In the genomic region with DNA sequence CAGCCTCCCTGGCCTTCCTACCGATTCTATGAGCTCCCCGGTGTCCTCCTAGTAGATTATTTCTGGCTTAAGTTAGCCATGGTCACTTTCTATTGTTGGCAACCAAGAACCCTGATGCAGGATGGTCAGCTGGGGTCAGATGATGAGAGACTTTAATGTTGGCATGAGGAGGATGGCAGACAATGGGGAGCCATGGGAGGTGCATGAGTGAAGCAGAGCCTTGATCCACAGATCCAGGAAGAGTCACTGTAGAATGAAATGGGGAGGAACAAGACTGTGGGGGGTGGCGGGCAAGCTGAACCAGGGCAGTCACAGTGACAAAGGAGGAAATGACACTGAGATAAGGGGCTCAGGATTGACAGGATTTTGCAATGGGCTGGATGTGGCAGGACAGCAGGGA, we compare ENCODE assay signal across 25 cellular contexts.
DNase-seq lines count a peak whose midpoint lies in the region; ATAC-seq, FAIRE-seq and TF ChIP-seq lines count a peak whose summit lies in the region.
"Had no signal": no experiment of that assay in that cellular context is flagged by ENCODE, and none has a peak within 500 bp of the region (broad histone marks: within the 10 kb centered on the region; RNA-seq: fewer than 3 reads in every experiment).

No MANE protein-coding gene starts in this region.

- H3K27ac Mint-ChIP-seq in astrocyte (ENCODE audit: unreplicated experiment) (peak overlapping the region; percentile 2), MCF 10A (ENCODE audit: low read depth, unreplicated experiment) (no peak overlapping the region)
- H3K27ac Mint-ChIP-seq: CD8-positive, alpha-beta T cell had no signal

- TF ChIP-seq RAD21 in SK-N-SH (IDR thresholded peaks at IDR 0.05; ENCODE audit: low read length): no peak

- POLR2A ChIA-PET in SK-N-SH (lab: Yijun Ruan, JAX): no interaction called here
- POLR2A ChIA-PET in MCF 10A (lab: Yijun Ruan, JAX): interaction anchor here (0.6 kb wide), 2 partner anchors 235 to 433 kb away, joined by 4 to 5 read pairs; no protein-coding TSS in a partner anchor

- DNase-seq in SK-N-SH (no peak), SIG-M5 (lab: John Stamatoyannopoulos, UW) (peak; percentile 1), astrocyte (ENCODE audit: low read depth) (no peak), AG08395 (ENCODE audit: low spot score) (no peak), MCF 10A (ENCODE audit: unreplicated experiment) (no peak), Karpas-422 (no peak), amygdala (lab: John Stamatoyannopoulos, UW) (no peak)
- DNase-seq: BE2C; CD8-positive, alpha-beta T cell; DND-41; GM23248; NCI-H1092; NCI-H146; NCI-H2081; NCI-H774; T-helper 2 cell had no signal

- H3K4me2 ChIP-seq in SK-N-SH (no peak overlapping the region), astrocyte (ENCODE audit: low read length) (no peak overlapping the region), Karpas-422 (ENCODE audit: low read depth, low read length, poor library complexity, severe bottlenecking) (no peak overlapping the region)

- H3K27me3 ChIP-seq in SK-N-SH (ENCODE audit: insufficient read depth) (no peaks in the 10 kb centered on the region), astrocyte (ENCODE audit: insufficient read depth, low read length) (peaks cover 6% of the 10 kb centered on the region), Karpas-422 (ENCODE audit: low read length) (no peaks in the 10 kb centered on the region)
- H3K27me3 ChIP-seq: BE2C had no signal

- H3K4me1 ChIP-seq in SK-N-SH (ENCODE audit: control insufficient read depth in 1 of 2, insufficient read depth in 2 of 2, low read depth in 1 of 2, low read length in 1 of 2) (peaks cover 0 to 4% of the 10 kb centered on the region in 2 experiments; a peak in 1 of 4 replicates), astrocyte (ENCODE audit: insufficient read depth, low read length) (no peaks in the 10 kb centered on the region), Karpas-422 (ENCODE audit: low read length) (no peaks in the 10 kb centered on the region; the same call in 1 of the 2 replicates)
- H3K4me1 ChIP-seq: BE2C had no signal

- no peaks in the 10 kb centered on the region for H3F3A ChIP-seq in SK-N-SH (replicated peaks; ENCODE audit: insufficient read depth)

- CTCF ChIA-PET in SK-N-SH (lab: Yijun Ruan, JAX) (interaction anchor here (0.9 to 1.5 kb wide), 4 partner anchors 11 to 1115 kb away, joined by 3 to 4 read pairs (median 3); no protein-coding TSS in a partner anchor), MCF 10A (lab: Yijun Ruan, JAX) (no interaction called here)

- no peaks in the 10 kb centered on the region for H3K79me2 ChIP-seq in SK-N-SH (ENCODE audit: insufficient read depth)
- no peaks in the 10 kb centered on the region for H3K79me2 ChIP-seq in astrocyte (ENCODE audit: insufficient read depth, low read length)
- H3K79me2 ChIP-seq in Karpas-422 (ENCODE audit: low read length): no peaks in the 10 kb centered on the region

- H3K9me2 ChIP-seq in SK-N-SH: no peaks in the 10 kb centered on the region
- H3K9me2 ChIP-seq in Karpas-422 (replicated peaks; ENCODE audit: insufficient read depth, low read length): no peaks in the 10 kb centered on the region

- H3K36me3 ChIP-seq in SK-N-SH (replicated peaks in 1 of 2; ENCODE audit: control insufficient read depth in 1 of 2, insufficient read depth in 2 of 2, low read length in 1 of 2) (no peaks in the 10 kb centered on the region), astrocyte (ENCODE audit: insufficient read depth, low read length) (no peaks in the 10 kb centered on the region), Karpas-422 (ENCODE audit: insufficient read depth, low read length) (no peaks in the 10 kb centered on the region)
- H3K36me3 ChIP-seq: BE2C had no signal

- no peaks in the 10 kb centered on the region for H3K36me3 Mint-ChIP-seq in astrocyte (ENCODE audit: low read depth, unreplicated experiment)
- no peaks in the 10 kb centered on the region for H3K36me3 Mint-ChIP-seq in MCF 10A (ENCODE audit: insufficient read depth, unreplicated experiment)
- H3K36me3 Mint-ChIP-seq: CD8-positive, alpha-beta T cell; IgD-negative memory B cell had no signal

- TF ChIP-seq CTCF in SK-N-SH (IDR thresholded peaks at IDR 0.05): no peak
- TF ChIP-seq CTCF in astrocyte (IDR thresholded peaks at IDR 0.05; ENCODE audit: insufficient read depth, low read depth, low read length): no peak
- TF ChIP-seq CTCF in MCF 10A (IDR thresholded peaks at IDR 0.05; ENCODE audit: unreplicated experiment): no peak

- H3K27ac ChIP-seq in SK-N-SH (ENCODE audit: low read depth in 2 of 2, low read length in 1 of 2): no peak overlapping the region
- no peak overlapping the region for H3K27ac ChIP-seq in astrocyte (ENCODE audit: low read depth, low read length)
- H3K27ac ChIP-seq in Karpas-422 (ENCODE audit: low read length): no peak overlapping the region
- H3K27ac ChIP-seq: 22Rv1, GM23248, HL-60, SK-N-MC had no signal

- H3K4me1 Mint-ChIP-seq in astrocyte (ENCODE audit: low read depth, unreplicated experiment) (peaks cover 15% of the 10 kb centered on the region), MCF 10A (ENCODE audit: insufficient read depth, unreplicated experiment) (no peaks in the 10 kb centered on the region)
- H3K4me1 Mint-ChIP-seq: IgD-negative memory B cell had no signal

- H3K27me3 Mint-ChIP-seq in astrocyte (ENCODE audit: low read depth, unreplicated experiment): peaks cover 38% of the 10 kb centered on the region
- H3K27me3 Mint-ChIP-seq in MCF 10A (ENCODE audit: insufficient read depth, unreplicated experiment): peaks cover 19% of the 10 kb centered on the region

- H3K9me3 ChIP-seq in SK-N-SH (no peaks in the 10 kb centered on the region), astrocyte (ENCODE audit: insufficient read depth, low read depth, low read length) (no peaks in the 10 kb centered on the region), Karpas-422 (ENCODE audit: low read length) (no peaks in the 10 kb centered on the region)
- H3K9me3 ChIP-seq: BE2C had no signal

- TF ChIP-seq EP300 in SK-N-SH (IDR thresholded peaks at IDR 0.05; ENCODE audit: borderline replicate concordance in 1 of 2, low read depth in 1 of 2, low read length in 1 of 2): no peak

- H3K4me3 ChIP-seq in SK-N-SH (ENCODE audit: low read depth in 2 of 2, low read length in 1 of 2) (no peak overlapping the region), astrocyte (ENCODE audit: insufficient read depth, low read depth, low read length) (no peak overlapping the region), Karpas-422 (ENCODE audit: low read length) (no peak overlapping the region)
- H3K4me3 ChIP-seq: GM12878, GM23248, SK-N-MC had no signal

- ATAC-seq in SK-N-SH treated with all-trans-retinoic acid at 6 μM for 48 hours: no peak
- ATAC-seq: CD8-positive, alpha-beta T cell; GM12878; HCT116 had no signal

- FAIRE-seq in astrocyte (lab: Jason Lieb, UNC): no peak
- FAIRE-seq: G401.6, GM12878, HTR-8/SVneo had no signal

- peaks cover 6% of the 10 kb centered on the region for H3K9me3 Mint-ChIP-seq in astrocyte (ENCODE audit: unreplicated experiment)
- H3K9me3 Mint-ChIP-seq in MCF 10A (ENCODE audit: unreplicated experiment): no peaks in the 10 kb centered on the region

- H3K4me3 Mint-ChIP-seq in astrocyte (ENCODE audit: unreplicated experiment) (no peak overlapping the region), MCF 10A (ENCODE audit: unreplicated experiment) (no peak overlapping the region)
- H3K4me3 Mint-ChIP-seq: CD8-positive, alpha-beta T cell; IgD-negative memory B cell had no signal

- BruUV-seq in MCF 10A (replicated peaks; lab: Mats Ljungman, UMichigan): no TSS peak

- WGBS in SK-N-SH (ENCODE audit: low lambda C conversion rate): 53% methylated on average over 3 of the region's 3 CpGs

- H2AFZ ChIP-seq in SK-N-SH (ENCODE audit: low read depth) (no peak overlapping the region), astrocyte (ENCODE audit: low read depth, low read length) (no peak overlapping the region), Karpas-422 (ENCODE audit: low read length) (no peak overlapping the region)
- H2AFZ ChIP-seq: GM23248 had no signal

- intact Hi-C loops in MCF 10A (cut with micrococcal nuclease): no loop called here

- H4K20me1 ChIP-seq in SK-N-SH (ENCODE audit: insufficient read depth): no peaks in the 10 kb centered on the region
- no peaks in the 10 kb centered on the region for H4K20me1 ChIP-seq in astrocyte (ENCODE audit: insufficient read depth, low read length)
- H4K20me1 ChIP-seq in Karpas-422 (ENCODE audit: insufficient read depth, low read depth, low read length): no peaks in the 10 kb centered on the region

- H3K9ac ChIP-seq in SK-N-SH (no peak overlapping the region), astrocyte (ENCODE audit: low read length) (no peak overlapping the region), Karpas-422 (ENCODE audit: low read length) (no peak overlapping the region)
- H3K9ac ChIP-seq: GM23248 had no signal

TF ChIP-seq in SK-N-SH treated with all-trans-retinoic acid at 6 μM for 48 hours, 23 proteins besides CTCF, POLR2A, EP300 and RAD21 (continues in another document):
- peak; percentile 34; the same call in 1 of the 2 replicates for TF ChIP-seq ZNF70 (CRISPR knock-in tag; IDR thresholded peaks at IDR 0.05)

TF ChIP-seq in SK-N-SH, 30 proteins besides CTCF, POLR2A, EP300 and RAD21 (continues in another document):
- TF ChIP-seq RXRA (IDR thresholded peaks at IDR 0.05; ENCODE audit: borderline replicate concordance, low read depth) (no peak), RFX5 (IDR thresholded peaks at IDR 0.05; ENCODE audit: low read length) (no peak), TEAD4 (IDR thresholded peaks at IDR 0.05; ENCODE audit: borderline replicate concordance, insufficient read depth) (no peak), CHD2 (IDR thresholded peaks at IDR 0.05; ENCODE audit: low read length, partially characterized antibody) (no peak), FOXM1 (IDR thresholded peaks at IDR 0.05; ENCODE audit: low read depth) (no peak), FOSL2 (IDR thresholded peaks at IDR 0.05; ENCODE audit: borderline replicate concordance, low read depth) (no peak), TCF12 (IDR thresholded peaks at IDR 0.05) (no peak)
- TF ChIP-seq, protein P1, sequence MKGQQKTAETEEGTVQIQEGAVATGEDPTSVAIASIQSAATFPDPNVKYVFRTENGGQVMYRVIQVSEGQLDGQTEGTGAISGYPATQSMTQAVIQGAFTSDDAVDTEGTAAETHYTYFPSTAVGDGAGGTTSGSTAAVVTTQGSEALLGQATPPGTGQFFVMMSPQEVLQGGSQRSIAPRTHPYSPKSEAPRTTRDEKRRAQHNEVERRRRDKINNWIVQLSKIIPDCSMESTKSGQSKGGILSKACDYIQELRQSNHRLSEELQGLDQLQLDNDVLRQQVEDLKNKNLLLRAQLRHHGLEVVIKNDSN (IDR thresholded peaks at IDR 0.05; ENCODE audit: borderline replicate concordance, low read depth): no peak
- TF ChIP-seq, protein P2, sequence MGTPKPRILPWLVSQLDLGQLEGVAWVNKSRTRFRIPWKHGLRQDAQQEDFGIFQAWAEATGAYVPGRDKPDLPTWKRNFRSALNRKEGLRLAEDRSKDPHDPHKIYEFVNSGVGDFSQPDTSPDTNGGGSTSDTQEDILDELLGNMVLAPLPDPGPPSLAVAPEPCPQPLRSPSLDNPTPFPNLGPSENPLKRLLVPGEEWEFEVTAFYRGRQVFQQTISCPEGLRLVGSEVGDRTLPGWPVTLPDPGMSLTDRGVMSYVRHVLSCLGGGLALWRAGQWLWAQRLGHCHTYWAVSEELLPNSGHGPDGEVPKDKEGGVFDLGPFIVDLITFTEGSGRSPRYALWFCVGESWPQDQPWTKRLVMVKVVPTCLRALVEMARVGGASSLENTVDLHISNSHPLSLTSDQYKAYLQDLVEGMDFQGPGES (IDR thresholded peaks at IDR 0.05; ENCODE audit: low read depth, low read length): no peak
